Comparison of ENCODE assay signal across 18 cellular contexts in genomic region chr12:111322336-111323250, GRCh38. TPM values are rescaled to one million over a fixed set of nuclear protein-coding genes. Genes with fewer than 3 reads are reported as not detected.
DNase-seq lines count a peak whose midpoint lies in the region; TF ChIP-seq lines count a peak whose summit lies in the region.
"Had no signal": no experiment of that assay in that cellular context is flagged by ENCODE, and none has a peak within 500 bp of the region (broad histone marks: within the 10 kb centered on the region; RNA-seq: fewer than 3 reads in every experiment).

No MANE protein-coding gene starts in this region.

- peak; percentile 63 for DNase-seq in H4 (ENCODE audit: low spot score)
- DNase-seq in NCI-H2196 (lab: John Stamatoyannopoulos, UW; ENCODE audit: unreplicated experiment): peak; percentile 90
- peak in 9 of 10 donors; percentile 33 to 70 (median 57) for DNase-seq in dorsolateral prefrontal cortex
- DNase-seq in posterior cingulate gyrus: peak in 8 of 10 donors; percentile 29 to 93 (median 56)
- no peak for DNase-seq in activated CD4-positive, alpha-beta T cell treated with anti-CD3 and anti-CD28 coated beads for 48 hours
- no peak for DNase-seq in spleen
- no peak for DNase-seq in germinal center (ENCODE audit: low spot score)
- DNase-seq: activated T-cell treated with anti-CD3 and anti-CD28 coated beads, Interleukin-2, amount 50 U/mL, for 4 hours; Caco-2; effector CD4-positive, alpha-beta T cell; foreskin keratinocyte; left colon; NCI-H526; nephron progenitor cell; SK-N-SH; tibial artery had no signal

- H3K27me3 ChIP-seq in dorsolateral prefrontal cortex: no peaks in the 10 kb centered on the region
- peaks cover 0 to 24% (median 0%) of the 10 kb centered on the region in 7 donors for H3K27me3 ChIP-seq in spleen (replicated peaks in 1 of 7)
- H3K27me3 ChIP-seq: ascending aorta, foreskin keratinocyte had no signal

- H3K4me3 ChIP-seq in dorsolateral prefrontal cortex (peak overlapping the region in 12 of 59 donors; percentile 6 to 53 (median 16)), spleen (no peak overlapping the region)
- H3K4me3 ChIP-seq: ascending aorta, tibial artery had no signal

- TF ChIP-seq POLR2A in spleen (IDR thresholded peaks at IDR 0.05): no peak

- H3K9me3 ChIP-seq in spleen: no peaks in the 10 kb centered on the region
- H3K9me3 ChIP-seq: ascending aorta, Caco-2, SK-N-SH, tibial artery had no signal

- no peaks in the 10 kb centered on the region for H3K36me3 ChIP-seq in spleen
- H3K36me3 ChIP-seq: ascending aorta, tibial artery had no signal

- TF ChIP-seq CTCF in dorsolateral prefrontal cortex (IDR thresholded peaks at IDR 0.05 in 54 of 56, conservative IDR thresholded peaks at IDR 0.05 in 2 of 56; ENCODE audit: low read depth in 1 of 56, partially characterized antibody in 56 of 56): no peak
- no peak for TF ChIP-seq CTCF in spleen (IDR thresholded peaks at IDR 0.05 in 8 of 11, conservative IDR thresholded peaks at IDR 0.05 in 3 of 11)

- intact Hi-C loops in dorsolateral prefrontal cortex (cut with DNase I): no loop called here
- intact Hi-C loops in posterior cingulate gyrus (cut with DNase I): no loop called here
- intact Hi-C loops in spleen (cut with DNase I; ENCODE audit: low total_unique reads): no loop called here

- WGBS in spleen, 5 donors: 86 to 92% (median 88%) methylated on average over 19 to 25 of the region's 25 CpGs

- H3K27ac ChIP-seq in dorsolateral prefrontal cortex (peak overlapping the region in 3 of 59 donors; percentile 1 to 21 (median 4)), spleen (no peak overlapping the region)
- H3K27ac ChIP-seq: ascending aorta, foreskin keratinocyte, HL-60, tibial artery had no signal

- no peaks in the 10 kb centered on the region for H3K4me1 ChIP-seq in spleen
- H3K4me1 ChIP-seq: ascending aorta, Caco-2, foreskin keratinocyte, tibial artery had no signal

RNA-seq across cellular contexts. Expression of gene PHETA1, which starts 46.3 kb away (rescaled TPM):
- 2.1 and 3.5 TPM in 2 replicates for total RNA-seq in H4 (2014; rRNA removed; shearing (Covaris generic))
- total RNA-seq in dorsolateral prefrontal cortex (10 to 100 TPM in 12 of 120 experiments, 1 to 10 TPM in 108; 2.7 to 15.7 (median 7.2) TPM), spleen (10 to 100 TPM; 16.5 to 39.7 (median 26.4) TPM)
- 10 to 100 TPM in 1 of 3 donors, 1 to 10 TPM in 2; 4.9 to 17.2 (median 7.7) TPM for polyA plus RNA-seq in spleen

Comparison
In these comparisons a context has a peak if more than half of its experiments do, and no peak if none do; other contexts are left out.
1. DNase-seq: peak in H4 (single experiment), NCI-H2196 (single experiment), dorsolateral prefrontal cortex (9 of 10) and posterior cingulate gyrus (8 of 10); none in activated CD4-positive, alpha-beta T cell treated with anti-CD3 and anti-CD28 coated beads for 48 hours (single experiment), spleen (single experiment) and germinal center (single experiment).